In the genomic region with DNA sequence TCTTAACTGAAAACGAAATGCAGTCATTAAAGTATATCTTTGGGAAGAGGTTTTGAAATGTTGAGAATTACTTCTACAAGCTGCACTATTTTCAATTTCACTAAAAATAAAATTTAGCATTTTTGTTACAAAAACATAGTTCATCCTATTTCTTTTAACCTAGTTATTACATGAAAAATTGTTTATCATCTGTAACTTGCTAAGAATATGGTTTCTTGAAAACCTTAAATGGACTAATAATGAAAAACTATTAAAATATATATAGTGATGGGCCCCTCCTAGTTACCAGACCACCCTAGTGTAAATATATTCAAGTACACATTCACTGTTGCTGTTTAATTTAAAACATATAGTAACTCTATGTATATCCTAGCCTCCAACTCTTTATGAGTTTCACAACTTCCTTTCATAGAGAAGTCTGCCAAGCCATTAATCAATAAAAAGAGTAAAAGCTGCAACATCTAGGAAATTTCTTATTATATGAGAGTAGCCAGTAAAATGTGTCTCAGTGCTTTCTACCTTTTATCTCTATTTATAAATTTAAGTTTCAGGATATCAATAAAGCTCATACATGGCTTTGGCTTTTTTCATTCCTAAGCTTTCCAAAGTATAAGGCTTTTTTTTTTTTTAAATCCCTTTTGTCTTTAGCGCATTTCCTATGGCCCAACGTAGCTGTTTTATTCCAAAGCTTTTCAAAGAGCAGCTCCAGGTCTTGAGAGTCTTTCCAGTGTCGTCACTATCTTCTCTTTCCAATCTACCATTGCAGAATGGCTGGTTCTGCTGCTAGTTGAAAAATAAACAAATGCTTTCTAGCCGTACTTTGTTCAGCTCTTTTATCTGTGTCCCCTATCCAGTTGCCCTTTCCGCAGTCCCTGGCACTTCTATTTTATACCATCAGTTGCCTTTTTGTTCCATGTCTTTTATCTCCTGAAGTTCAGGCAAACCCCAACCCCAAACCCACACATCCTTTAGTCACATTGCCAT, we compare ENCODE assay signal across 8 cellular contexts. TPM values are rescaled to one million over a fixed set of nuclear protein-coding genes. Genes with fewer than 3 reads are reported as not detected.
DNase-seq lines count a peak whose midpoint lies in the region; ATAC-seq and TF ChIP-seq lines count a peak whose summit lies in the region.

No MANE protein-coding gene starts in this region.

- DNase-seq in cardiac muscle cell (ENCODE audit: low read depth in 1 of 2, low spot score in 1 of 2), result peak in 1 of 2 donors; percentile 67
- no peak for DNase-seq in Right ventricle myocardium superior
- DNase-seq in SK-N-MC (ENCODE audit: low read depth, low spot score), result no peak
- DNase-seq in esophagus muscularis mucosa (ENCODE audit: extremely low spot score), result no peak
- DNase-seq in prostate gland (ENCODE audit: low spot score), result no peak
- DNase-seq in AG08396 (ENCODE audit: low spot score), result no peak
- no peak for DNase-seq in GM03348 (ENCODE audit: low spot score)

- no peaks in the 10 kb centered on the region for H3K9me3 ChIP-seq in cardiac muscle cell (ENCODE audit: low read depth)
- H3K9me3 ChIP-seq in SK-N-MC (ENCODE audit: low read depth, low read length), result no peaks in the 10 kb centered on the region
- H3K9me3 ChIP-seq in esophagus muscularis mucosa, result no peaks in the 10 kb centered on the region
- no peaks in the 10 kb centered on the region for H3K9me3 ChIP-seq in prostate gland

- ATAC-seq in Right ventricle myocardium superior (ENCODE audit: poor library complexity) (no peak), HG02588 (IDR thresholded peaks at IDR 0.05; ENCODE audit: unreplicated experiment) (no peak)

- intact Hi-C loops in Right ventricle myocardium superior (cut with DNase I), result loop anchor here (5.0 to 10.0 kb wide), 2 partner anchors 71 to 391 kb away; no protein-coding TSS in a partner anchor
- intact Hi-C loops in esophagus muscularis mucosa (cut with DNase I), result loop anchor here (5.0 kb wide), 1 partner anchor 106 kb away; no protein-coding TSS in a partner anchor
- intact Hi-C loops in prostate gland (cut with DNase I), result loop anchor here (10.0 kb wide), 1 partner anchor 901 kb away; the partner anchor contains the start of gene B3GALNT2

- peaks cover 22% of the 10 kb centered on the region for H3K36me3 ChIP-seq in cardiac muscle cell
- H3K36me3 ChIP-seq in SK-N-MC (ENCODE audit: insufficient read depth, low read length), result peaks cover 34% of the 10 kb centered on the region
- H3K36me3 ChIP-seq in esophagus muscularis mucosa, result peaks cover 9 to 33% (median 14%) of the 10 kb centered on the region in 4 donors
- H3K36me3 ChIP-seq in prostate gland, result peaks cover 0 to 4% of the 10 kb centered on the region in 2 donors

- H3K9ac ChIP-seq in SK-N-MC (ENCODE audit: insufficient read length), result no peak overlapping the region

- TF ChIP-seq POLR2A in esophagus muscularis mucosa (IDR thresholded peaks at IDR 0.05; ENCODE audit: low read depth), result no peak
- TF ChIP-seq POLR2A in prostate gland (IDR thresholded peaks at IDR 0.05), result peak; percentile 11

- H3K4me3 ChIP-seq in cardiac muscle cell, result peak overlapping the region; percentile 95
- H3K4me3 ChIP-seq in SK-N-MC, result peak overlapping the region; percentile 88
- H3K4me3 ChIP-seq in esophagus muscularis mucosa, result peak overlapping the region; percentile 71 to 91 (median 85)
- H3K4me3 ChIP-seq in prostate gland, result peak overlapping the region; percentile 81 to 85

- no peak for TF ChIP-seq EP300 in esophagus muscularis mucosa (IDR thresholded peaks at IDR 0.05)

- H3K27ac ChIP-seq in cardiac muscle cell (peak overlapping the region; percentile 98), SK-N-MC (peak overlapping the region; percentile 83), esophagus muscularis mucosa (replicated peaks in 1 of 4) (peak overlapping the region; percentile 92 to 100 (median 100)), prostate gland (peak overlapping the region; percentile 100)

- 2% methylated on average over 6 of the region's 6 CpGs for WGBS in esophagus muscularis mucosa
- WGBS in prostate gland, result 2% methylated on average over 6 of the region's 6 CpGs

- peaks cover 43% of the 10 kb centered on the region for H3K4me1 ChIP-seq in cardiac muscle cell (ENCODE audit: low read depth)
- H3K4me1 ChIP-seq in esophagus muscularis mucosa, result peaks cover 42 to 60% (median 55%) of the 10 kb centered on the region in 4 donors
- H3K4me1 ChIP-seq in prostate gland (replicated peaks), result peaks cover 7% of the 10 kb centered on the region

- no peaks in the 10 kb centered on the region for H3K27me3 ChIP-seq in cardiac muscle cell
- no peaks in the 10 kb centered on the region for H3K27me3 ChIP-seq in esophagus muscularis mucosa
- H3K27me3 ChIP-seq in prostate gland (replicated peaks; ENCODE audit: insufficient read depth), result no peaks in the 10 kb centered on the region

- TF ChIP-seq CTCF in cardiac muscle cell (IDR thresholded peaks at IDR 0.05; ENCODE audit: low read depth, low read length) (no peak), esophagus muscularis mucosa (IDR thresholded peaks at IDR 0.05) (no peak), prostate gland (IDR thresholded peaks at IDR 0.05) (no peak)

RNA-seq across cellular contexts. Expression of gene IRF2BP2, which starts 6.5 kb away (rescaled TPM):
- total RNA-seq in cardiac muscle cell (84.0 and 113 TPM in 2 replicates), Right ventricle myocardium superior (119 TPM), esophagus muscularis mucosa (100 to 1,000 TPM in 2 of 4 donors, 10 to 100 TPM in 2; 83.3 to 119 (median 97.9) TPM), prostate gland (100 to 1,000 TPM; 111 to 124 TPM)
- polyA plus RNA-seq in cardiac muscle cell, result 24.3 and 33.2 TPM in 2 replicates
